ENCODE assay signal across 2 cellular contexts in genomic region chr15:35743320-35743719, GRCh38.
TF ChIP-seq lines count a peak whose summit lies in the region.

No MANE protein-coding gene starts in this region.

TF ChIP-seq in HepG2, 621 proteins besides CTCF, POLR2A, EP300 and RAD21 (continued from another document):
- TF ChIP-seq MAFK (conservative IDR thresholded peaks at IDR 0.05 in 1 of 2, IDR thresholded peaks at IDR 0.05 in 1 of 2; ENCODE audit: low read length in 2 of 2) (peak; percentile 80 to 90), NFE2L2 (IDR thresholded peaks at IDR 0.05; ENCODE audit: low read length) (no peak), PRPF4 (IDR thresholded peaks at IDR 0.05; ENCODE audit: low read depth, low read length, poor library complexity, severe bottlenecking) (no peak), ZKSCAN1 (IDR thresholded peaks at IDR 0.05; ENCODE audit: low read length) (no peak), SRY (CRISPR knock-in tag; IDR thresholded peaks at IDR 0.05) (no peak), MAFF (IDR thresholded peaks at IDR 0.05; ENCODE audit: low read depth, low read length) (peak; percentile 88)
TF ChIP-seq in HepG2: peak in this region for 2.

TF ChIP-seq in K562, 482 proteins besides CTCF, POLR2A, EP300 and RAD21 (continued from another document):
- TF ChIP-seq MAFF (IDR thresholded peaks at IDR 0.05; ENCODE audit: low read length) (peak; percentile 82), ZNF347 (CRISPR knock-in tag; IDR thresholded peaks at IDR 0.05; ENCODE audit: low read depth) (no peak), C11orf30 (IDR thresholded peaks at IDR 0.05; ENCODE audit: low read depth) (peak; percentile 62), SIRT6 (IDR thresholded peaks at IDR 0.05; ENCODE audit: low read depth, low read length) (no peak), ZNF175 (CRISPR knock-in tag; IDR thresholded peaks at IDR 0.05; ENCODE audit: low read depth) (no peak), ZNF316 (IDR thresholded peaks at IDR 0.05) (peak; percentile 79), MAFG (tag; conservative IDR thresholded peaks at IDR 0.05) (peak; percentile 57), MAFK (IDR thresholded peaks at IDR 0.05; ENCODE audit: low read length) (peak; percentile 78), ZSCAN29 (IDR thresholded peaks at IDR 0.05) (no peak), ZNF134 (CRISPR knock-in tag; conservative IDR thresholded peaks at IDR 0.05) (no peak), GABPA (tag; conservative IDR thresholded peaks at IDR 0.05; ENCODE audit: low read depth) (no peak)
- TF ChIP-seq, protein P1, sequence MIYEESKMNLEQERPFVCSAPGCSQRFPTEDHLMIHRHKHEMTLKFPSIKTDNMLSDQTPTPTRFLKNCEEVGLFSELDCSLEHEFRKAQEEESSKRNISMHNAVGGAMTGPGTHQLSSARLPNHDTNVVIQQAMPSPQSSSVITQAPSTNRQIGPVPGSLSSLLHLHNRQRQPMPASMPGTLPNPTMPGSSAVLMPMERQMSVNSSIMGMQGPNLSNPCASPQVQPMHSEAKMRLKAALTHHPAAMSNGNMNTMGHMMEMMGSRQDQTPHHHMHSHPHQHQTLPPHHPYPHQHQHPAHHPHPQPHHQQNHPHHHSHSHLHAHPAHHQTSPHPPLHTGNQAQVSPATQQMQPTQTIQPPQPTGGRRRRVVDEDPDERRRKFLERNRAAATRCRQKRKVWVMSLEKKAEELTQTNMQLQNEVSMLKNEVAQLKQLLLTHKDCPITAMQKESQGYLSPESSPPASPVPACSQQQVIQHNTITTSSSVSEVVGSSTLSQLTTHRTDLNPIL (CRISPR knock-in tag; IDR thresholded peaks at IDR 0.05) = no peak
